Comparison of ENCODE assay signal across 20 cellular contexts in the genomic region with DNA sequence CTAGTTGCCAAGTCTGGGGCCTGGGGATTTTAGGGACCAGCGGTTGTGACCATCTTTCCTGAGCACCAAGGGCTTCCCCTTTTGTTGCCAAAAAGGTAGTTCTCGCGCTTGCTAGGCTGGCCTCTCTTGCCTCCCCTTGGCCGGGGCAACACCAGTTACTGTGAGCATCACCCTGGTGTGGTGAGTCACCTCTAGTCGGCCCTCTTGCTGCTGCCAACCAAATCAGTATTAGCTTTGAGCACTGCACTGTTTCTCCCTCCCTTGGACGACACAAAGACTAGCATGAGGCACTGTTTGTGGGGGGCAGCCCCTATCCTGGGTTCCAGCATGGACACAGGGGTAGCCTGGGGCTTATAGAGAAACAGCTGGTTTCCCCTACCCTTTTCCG. TPM values are rescaled to one million over a fixed set of nuclear protein-coding genes. Genes with fewer than 3 reads are reported as not detected.
DNase-seq lines count a peak whose midpoint lies in the region; TF ChIP-seq lines count a peak whose summit lies in the region.
"Had no signal": no experiment of that assay in that cellular context is flagged by ENCODE, and none has a peak within 500 bp of the region (broad histone marks: within the 10 kb centered on the region; RNA-seq: fewer than 3 reads in every experiment).

No MANE protein-coding gene starts in this region.

- H2AFZ ChIP-seq in mesenchymal stem cell (ENCODE audit: low read depth, low read length) (no peak overlapping the region), Karpas-422 (ENCODE audit: low read length) (no peak overlapping the region)

- TF ChIP-seq CTCF in NB4 (IDR thresholded peaks at IDR 0.05; ENCODE audit: low read depth, low read length) (no peak), coronary artery (IDR thresholded peaks at IDR 0.05) (no peak)

- H4K8ac ChIP-seq in mesenchymal stem cell (ENCODE audit: low read length), result no peak overlapping the region

- H3K4me3 ChIP-seq in NB4 (ENCODE audit: low read depth, low read length) (no peak overlapping the region), coronary artery (no peak overlapping the region), mesenchymal stem cell (ENCODE audit: insufficient read depth in 1 of 2, low read depth in 1 of 2, low read length in 2 of 2) (no peak overlapping the region), Karpas-422 (ENCODE audit: low read length) (no peak overlapping the region)
- H3K4me3 ChIP-seq: BLaER1 treated with 17β-estradiol and CSF1 and Interleukin-3, amounts not matched to agents 10 nM and 100 nM; psoas muscle; uterus had no signal

- H3K36me3 ChIP-seq in mesenchymal stem cell (ENCODE audit: control insufficient read depth in 1 of 2, insufficient read depth in 2 of 2, low read depth in 1 of 2, low read length in 2 of 2) (peaks cover 90 to 99% of the 10 kb centered on the region in 2 experiments), Karpas-422 (ENCODE audit: insufficient read depth, low read length) (peaks cover 6% of the 10 kb centered on the region)
- H3K36me3 ChIP-seq: uterus had no signal

- H3K18ac ChIP-seq in mesenchymal stem cell (ENCODE audit: low read depth in 1 of 2, low read length in 2 of 2), result no peak overlapping the region

- no peak overlapping the region for H3K4me2 ChIP-seq in mesenchymal stem cell (ENCODE audit: low read length, poor library complexity, severe bottlenecking)
- H3K4me2 ChIP-seq in Karpas-422 (ENCODE audit: low read depth, low read length, poor library complexity, severe bottlenecking), result no peak overlapping the region
- H3K4me2 ChIP-seq: BLaER1 treated with 17β-estradiol and CSF1 and Interleukin-3, amounts not matched to agents 10 nM and 100 nM had no signal

- no peak overlapping the region for H2BK15ac ChIP-seq in mesenchymal stem cell (ENCODE audit: low read depth, poor library complexity, severe bottlenecking)

- H3K79me1 ChIP-seq in mesenchymal stem cell (replicated peaks; ENCODE audit: low read length, poor library complexity, severe bottlenecking), result peaks cover 41% of the 10 kb centered on the region

- no peak overlapping the region for H3K23ac ChIP-seq in mesenchymal stem cell (ENCODE audit: low read length in 2 of 2)

- 80% methylated on average over 7 of the region's 7 CpGs for WGBS in mesenchymal stem cell

- no peak overlapping the region for H2BK12ac ChIP-seq in mesenchymal stem cell (ENCODE audit: low read length in 2 of 2)

- H2BK5ac ChIP-seq in mesenchymal stem cell (ENCODE audit: low read depth, low read length, poor library complexity, severe bottlenecking), result no peak overlapping the region

- peak; percentile 84 for DNase-seq in AG08396 (ENCODE audit: low spot score)
- peak; percentile 17 for DNase-seq in NB4 (ENCODE audit: low read depth)
- no peak for DNase-seq in coronary artery (ENCODE audit: low spot score)
- peak; percentile 20 for DNase-seq in mesenchymal stem cell
- no peak for DNase-seq in NCI-H748 treated with DMSO at 0.1 percent for 48 hours (lab: John Stamatoyannopoulos, UW)
- DNase-seq in Karpas-422, result no peak
- DNase-seq in NCI-H187 treated with DMSO at 0.1 percent for 48 hours (lab: John Stamatoyannopoulos, UW), result no peak
- DNase-seq in effector CD8-positive, alpha-beta T cell (lab: John Stamatoyannopoulos, UW), result no peak
- DNase-seq: activated CD4-positive, alpha-beta memory T cell treated with anti-CD3 and anti-CD28 coated beads, Interleukin-2, amount 10 ng/mL, durations not matched to agents 7 days and 5 days; activated gamma-delta T cell; DMS79; NCI-H187; NCI-H526 treated with DMSO at 0.1 percent for 48 hours; stimulated activated CD4-positive, alpha-beta T cell treated with anti-CD3 and anti-CD28 coated beads, Interleukin-2, amount 100 ng/mL, for 24 hours; uterus had no signal

- H4K91ac ChIP-seq in mesenchymal stem cell (ENCODE audit: low read length), result no peak overlapping the region

- no peak overlapping the region for H3K4ac ChIP-seq in mesenchymal stem cell (ENCODE audit: low read depth in 1 of 2, low read length in 2 of 2)

- peak overlapping the region; percentile 11 to 80 for H3K27ac ChIP-seq in coronary artery
- no peak overlapping the region for H3K27ac ChIP-seq in mesenchymal stem cell (ENCODE audit: low read length, poor library complexity, severe bottlenecking)
- no peak overlapping the region for H3K27ac ChIP-seq in Karpas-422 (ENCODE audit: low read length)
- H3K27ac ChIP-seq: BLaER1 treated with 17β-estradiol and CSF1 and Interleukin-3, amounts not matched to agents 10 nM and 100 nM had no signal

- H2AK5ac ChIP-seq in mesenchymal stem cell (ENCODE audit: low read length, severe bottlenecking), result no peak overlapping the region

- H3K9ac ChIP-seq in mesenchymal stem cell (ENCODE audit: low read length) (peak overlapping the region; percentile 41), Karpas-422 (ENCODE audit: low read length) (no peak overlapping the region)
- H3K9ac ChIP-seq: BLaER1 treated with 17β-estradiol and CSF1 and Interleukin-3, amounts not matched to agents 10 nM and 100 nM had no signal

- no peaks in the 10 kb centered on the region for H3K27me3 ChIP-seq in mesenchymal stem cell (ENCODE audit: control insufficient read depth in 1 of 2, insufficient read depth in 1 of 2, low read length in 2 of 2)
- no peaks in the 10 kb centered on the region for H3K27me3 ChIP-seq in Karpas-422 (ENCODE audit: low read length)
- H3K27me3 ChIP-seq: BLaER1 treated with 17β-estradiol and CSF1 and Interleukin-3, amounts not matched to agents 10 nM and 100 nM; uterus had no signal

- H4K20me1 ChIP-seq in Karpas-422 (ENCODE audit: insufficient read depth, low read depth, low read length), result no peaks in the 10 kb centered on the region

- no peaks in the 10 kb centered on the region for H3K9me2 ChIP-seq in Karpas-422 (replicated peaks; ENCODE audit: insufficient read depth, low read length)

- H3K9me3 ChIP-seq in mesenchymal stem cell (ENCODE audit: control insufficient read depth, low read length) (peaks cover 4% of the 10 kb centered on the region), Karpas-422 (ENCODE audit: low read length) (no peaks in the 10 kb centered on the region)
- H3K9me3 ChIP-seq: psoas muscle, uterus had no signal

- no peak for TF ChIP-seq POLR2A in NB4 (IDR thresholded peaks at IDR 0.05; ENCODE audit: extremely low read depth, insufficient read length)

- no peak overlapping the region for H2BK120ac ChIP-seq in mesenchymal stem cell (ENCODE audit: low read depth, low read length)

- no peak overlapping the region for H3K14ac ChIP-seq in mesenchymal stem cell (ENCODE audit: low read length in 2 of 2)

- no peaks in the 10 kb centered on the region for H3K79me2 ChIP-seq in Karpas-422 (ENCODE audit: low read length)

- H3K4me1 ChIP-seq in mesenchymal stem cell (ENCODE audit: control insufficient read depth, insufficient read depth, low read depth, low read length) (peaks cover 5% of the 10 kb centered on the region), Karpas-422 (ENCODE audit: low read length) (no peaks in the 10 kb centered on the region)
- H3K4me1 ChIP-seq: BLaER1 treated with 17β-estradiol and CSF1 and Interleukin-3, amounts not matched to agents 10 nM and 100 nM; psoas muscle; uterus had no signal

RNA-seq across cellular contexts. Expression of gene SYDE1, which starts 6.9 kb away (rescaled TPM):
- 47.1 TPM for polyA plus RNA-seq in mesenchymal stem cell (2013, experiment 1 of 2)
- 45.0 TPM for polyA plus RNA-seq in mesenchymal stem cell (2013, experiment 2 of 2)
- total RNA-seq in Karpas-422 (2014; rRNA removed; shearing (Covaris generic); ENCODE audit: low replicate concordance), result not detected in 2 replicates
- total RNA-seq: activated CD4-positive, alpha-beta memory T cell treated with anti-CD3 and anti-CD28 coated beads, Interleukin-2, amount 10 ng/mL, durations not matched to agents 7 days and 5 days had no signal
- polyA plus RNA-seq: IgD-negative memory B cell had no signal

RNA-seq across cellular contexts. Expression of gene OR1I1, which starts 32.1 kb away (rescaled TPM):
- not detected for polyA plus RNA-seq in mesenchymal stem cell (2013, experiment 1 of 2)
- polyA plus RNA-seq in mesenchymal stem cell (2013, experiment 2 of 2), result not detected
- total RNA-seq in Karpas-422 (2014; rRNA removed; shearing (Covaris generic); ENCODE audit: low replicate concordance), result not detected in 2 replicates
- total RNA-seq: activated CD4-positive, alpha-beta memory T cell treated with anti-CD3 and anti-CD28 coated beads, Interleukin-2, amount 10 ng/mL, durations not matched to agents 7 days and 5 days; cerebellum; fibroblast of villous mesenchyme; psoas muscle; uterus had no signal
- polyA plus RNA-seq: IgD-negative memory B cell, psoas muscle had no signal

Comparison
In these comparisons a context has a peak if more than half of its experiments do, and no peak if none do; other contexts are left out.
1. DNase-seq: peak in AG08396 (single experiment), NB4 (single experiment) and mesenchymal stem cell (single experiment); none in coronary artery (single experiment), NCI-H748 treated with DMSO at 0.1 percent for 48 hours (single experiment), Karpas-422 (single experiment), NCI-H187 treated with DMSO at 0.1 percent for 48 hours (single experiment) and effector CD8-positive, alpha-beta T cell (single experiment).
2. H3K27ac ChIP-seq: peak in coronary artery (2 of 2); none in mesenchymal stem cell (single experiment) and Karpas-422 (single experiment).